Comparison of ENCODE assay signal across 1 cellular context in the genomic region with DNA sequence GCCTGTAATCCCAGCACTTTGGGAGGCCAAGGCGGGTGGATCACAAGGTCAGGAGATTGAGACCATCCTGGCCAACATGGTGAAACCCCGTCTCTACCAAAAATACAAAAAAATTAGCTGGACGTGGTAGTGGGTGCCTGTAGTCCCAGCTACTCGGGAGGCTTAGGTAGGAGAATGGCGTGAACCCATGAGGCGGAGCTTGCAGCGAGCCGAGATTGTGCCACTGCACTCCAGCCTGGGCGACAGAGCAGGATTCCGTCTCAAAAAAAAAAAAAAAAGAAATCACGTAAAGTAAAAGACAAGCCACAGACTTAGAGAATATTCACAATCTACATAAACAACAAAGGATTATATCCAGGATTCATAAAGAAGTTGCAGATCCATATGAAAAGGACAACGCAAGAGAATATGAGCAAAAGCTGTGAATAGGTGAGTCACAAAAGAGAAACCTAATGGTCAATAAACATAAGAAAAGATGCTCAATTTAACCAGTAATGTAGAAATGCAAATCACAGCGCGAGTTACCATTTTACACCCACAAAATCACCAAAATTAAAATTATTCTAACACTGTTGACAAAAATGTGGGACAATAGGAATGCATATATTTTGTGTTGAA.
TF ChIP-seq lines count a peak whose summit lies in the region.

No MANE protein-coding gene starts in this region.

TF ChIP-seq in H1, 55 proteins besides CTCF, POLR2A, EP300 and RAD21:
- TF ChIP-seq, protein P1, sequence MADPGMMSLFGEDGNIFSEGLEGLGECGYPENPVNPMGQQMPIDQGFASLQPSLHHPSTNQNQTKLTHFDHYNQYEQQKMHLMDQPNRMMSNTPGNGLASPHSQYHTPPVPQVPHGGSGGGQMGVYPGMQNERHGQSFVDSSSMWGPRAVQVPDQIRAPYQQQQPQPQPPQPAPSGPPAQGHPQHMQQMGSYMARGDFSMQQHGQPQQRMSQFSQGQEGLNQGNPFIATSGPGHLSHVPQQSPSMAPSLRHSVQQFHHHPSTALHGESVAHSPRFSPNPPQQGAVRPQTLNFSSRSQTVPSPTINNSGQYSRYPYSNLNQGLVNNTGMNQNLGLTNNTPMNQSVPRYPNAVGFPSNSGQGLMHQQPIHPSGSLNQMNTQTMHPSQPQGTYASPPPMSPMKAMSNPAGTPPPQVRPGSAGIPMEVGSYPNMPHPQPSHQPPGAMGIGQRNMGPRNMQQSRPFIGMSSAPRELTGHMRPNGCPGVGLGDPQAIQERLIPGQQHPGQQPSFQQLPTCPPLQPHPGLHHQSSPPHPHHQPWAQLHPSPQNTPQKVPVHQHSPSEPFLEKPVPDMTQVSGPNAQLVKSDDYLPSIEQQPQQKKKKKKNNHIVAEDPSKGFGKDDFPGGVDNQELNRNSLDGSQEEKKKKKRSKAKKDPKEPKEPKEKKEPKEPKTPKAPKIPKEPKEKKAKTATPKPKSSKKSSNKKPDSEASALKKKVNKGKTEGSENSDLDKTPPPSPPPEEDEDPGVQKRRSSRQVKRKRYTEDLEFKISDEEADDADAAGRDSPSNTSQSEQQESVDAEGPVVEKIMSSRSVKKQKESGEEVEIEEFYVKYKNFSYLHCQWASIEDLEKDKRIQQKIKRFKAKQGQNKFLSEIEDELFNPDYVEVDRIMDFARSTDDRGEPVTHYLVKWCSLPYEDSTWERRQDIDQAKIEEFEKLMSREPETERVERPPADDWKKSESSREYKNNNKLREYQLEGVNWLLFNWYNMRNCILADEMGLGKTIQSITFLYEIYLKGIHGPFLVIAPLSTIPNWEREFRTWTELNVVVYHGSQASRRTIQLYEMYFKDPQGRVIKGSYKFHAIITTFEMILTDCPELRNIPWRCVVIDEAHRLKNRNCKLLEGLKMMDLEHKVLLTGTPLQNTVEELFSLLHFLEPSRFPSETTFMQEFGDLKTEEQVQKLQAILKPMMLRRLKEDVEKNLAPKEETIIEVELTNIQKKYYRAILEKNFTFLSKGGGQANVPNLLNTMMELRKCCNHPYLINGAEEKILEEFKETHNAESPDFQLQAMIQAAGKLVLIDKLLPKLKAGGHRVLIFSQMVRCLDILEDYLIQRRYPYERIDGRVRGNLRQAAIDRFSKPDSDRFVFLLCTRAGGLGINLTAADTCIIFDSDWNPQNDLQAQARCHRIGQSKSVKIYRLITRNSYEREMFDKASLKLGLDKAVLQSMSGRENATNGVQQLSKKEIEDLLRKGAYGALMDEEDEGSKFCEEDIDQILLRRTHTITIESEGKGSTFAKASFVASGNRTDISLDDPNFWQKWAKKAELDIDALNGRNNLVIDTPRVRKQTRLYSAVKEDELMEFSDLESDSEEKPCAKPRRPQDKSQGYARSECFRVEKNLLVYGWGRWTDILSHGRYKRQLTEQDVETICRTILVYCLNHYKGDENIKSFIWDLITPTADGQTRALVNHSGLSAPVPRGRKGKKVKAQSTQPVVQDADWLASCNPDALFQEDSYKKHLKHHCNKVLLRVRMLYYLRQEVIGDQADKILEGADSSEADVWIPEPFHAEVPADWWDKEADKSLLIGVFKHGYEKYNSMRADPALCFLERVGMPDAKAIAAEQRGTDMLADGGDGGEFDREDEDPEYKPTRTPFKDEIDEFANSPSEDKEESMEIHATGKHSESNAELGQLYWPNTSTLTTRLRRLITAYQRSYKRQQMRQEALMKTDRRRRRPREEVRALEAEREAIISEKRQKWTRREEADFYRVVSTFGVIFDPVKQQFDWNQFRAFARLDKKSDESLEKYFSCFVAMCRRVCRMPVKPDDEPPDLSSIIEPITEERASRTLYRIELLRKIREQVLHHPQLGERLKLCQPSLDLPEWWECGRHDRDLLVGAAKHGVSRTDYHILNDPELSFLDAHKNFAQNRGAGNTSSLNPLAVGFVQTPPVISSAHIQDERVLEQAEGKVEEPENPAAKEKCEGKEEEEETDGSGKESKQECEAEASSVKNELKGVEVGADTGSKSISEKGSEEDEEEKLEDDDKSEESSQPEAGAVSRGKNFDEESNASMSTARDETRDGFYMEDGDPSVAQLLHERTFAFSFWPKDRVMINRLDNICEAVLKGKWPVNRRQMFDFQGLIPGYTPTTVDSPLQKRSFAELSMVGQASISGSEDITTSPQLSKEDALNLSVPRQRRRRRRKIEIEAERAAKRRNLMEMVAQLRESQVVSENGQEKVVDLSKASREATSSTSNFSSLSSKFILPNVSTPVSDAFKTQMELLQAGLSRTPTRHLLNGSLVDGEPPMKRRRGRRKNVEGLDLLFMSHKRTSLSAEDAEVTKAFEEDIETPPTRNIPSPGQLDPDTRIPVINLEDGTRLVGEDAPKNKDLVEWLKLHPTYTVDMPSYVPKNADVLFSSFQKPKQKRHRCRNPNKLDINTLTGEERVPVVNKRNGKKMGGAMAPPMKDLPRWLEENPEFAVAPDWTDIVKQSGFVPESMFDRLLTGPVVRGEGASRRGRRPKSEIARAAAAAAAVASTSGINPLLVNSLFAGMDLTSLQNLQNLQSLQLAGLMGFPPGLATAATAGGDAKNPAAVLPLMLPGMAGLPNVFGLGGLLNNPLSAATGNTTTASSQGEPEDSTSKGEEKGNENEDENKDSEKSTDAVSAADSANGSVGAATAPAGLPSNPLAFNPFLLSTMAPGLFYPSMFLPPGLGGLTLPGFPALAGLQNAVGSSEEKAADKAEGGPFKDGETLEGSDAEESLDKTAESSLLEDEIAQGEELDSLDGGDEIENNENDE (IDR thresholded peaks at IDR 0.05; ENCODE audit: insufficient replicate concordance, low read length), result peak; percentile 17
- TF ChIP-seq JUND (IDR thresholded peaks at IDR 0.05; ENCODE audit: low read length), result peak; percentile 42; the same call in 1 of the 2 replicates
TF ChIP-seq in H1: peak in this region for 2; not testable (repeated sequence) for 53.
